1 cellular context compared by ENCODE assay signal in the genomic region with DNA sequence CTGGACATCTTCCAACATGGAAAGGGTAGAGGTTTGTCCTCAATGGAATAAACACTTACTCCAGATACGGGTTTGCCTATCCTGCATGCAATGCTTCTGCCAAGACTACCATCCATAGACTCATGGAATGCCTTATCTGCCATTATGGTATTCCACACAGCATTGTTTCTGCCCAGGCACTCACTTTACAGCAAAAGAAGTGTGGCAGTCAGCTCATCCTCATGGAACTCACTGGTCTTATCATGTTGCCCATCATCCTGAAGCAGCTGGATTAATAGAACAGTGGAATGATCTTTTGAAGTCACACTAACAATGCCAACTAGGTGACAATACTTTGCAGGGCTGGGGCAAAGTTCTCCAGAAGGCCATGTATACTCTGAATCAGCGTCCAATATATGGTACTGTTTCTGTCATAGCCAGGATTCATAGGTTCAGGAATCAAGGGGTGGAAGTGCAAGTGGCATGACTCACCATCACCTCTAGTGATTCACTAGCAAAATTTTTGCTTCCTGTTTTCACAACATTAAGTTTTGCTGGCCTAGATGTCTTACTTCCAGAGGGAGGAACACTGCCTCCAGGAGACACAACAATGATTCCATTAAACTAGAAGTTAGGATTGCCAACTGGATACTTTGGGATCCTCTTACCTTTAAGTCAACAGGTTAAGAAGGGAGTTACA.
TF ChIP-seq lines count a peak whose summit lies in the region.

No MANE protein-coding gene starts in this region.

TF ChIP-seq in GM23338, 12 proteins besides CTCF, POLR2A, EP300 and RAD21 (continued from another document):
- TF ChIP-seq, protein P1, sequence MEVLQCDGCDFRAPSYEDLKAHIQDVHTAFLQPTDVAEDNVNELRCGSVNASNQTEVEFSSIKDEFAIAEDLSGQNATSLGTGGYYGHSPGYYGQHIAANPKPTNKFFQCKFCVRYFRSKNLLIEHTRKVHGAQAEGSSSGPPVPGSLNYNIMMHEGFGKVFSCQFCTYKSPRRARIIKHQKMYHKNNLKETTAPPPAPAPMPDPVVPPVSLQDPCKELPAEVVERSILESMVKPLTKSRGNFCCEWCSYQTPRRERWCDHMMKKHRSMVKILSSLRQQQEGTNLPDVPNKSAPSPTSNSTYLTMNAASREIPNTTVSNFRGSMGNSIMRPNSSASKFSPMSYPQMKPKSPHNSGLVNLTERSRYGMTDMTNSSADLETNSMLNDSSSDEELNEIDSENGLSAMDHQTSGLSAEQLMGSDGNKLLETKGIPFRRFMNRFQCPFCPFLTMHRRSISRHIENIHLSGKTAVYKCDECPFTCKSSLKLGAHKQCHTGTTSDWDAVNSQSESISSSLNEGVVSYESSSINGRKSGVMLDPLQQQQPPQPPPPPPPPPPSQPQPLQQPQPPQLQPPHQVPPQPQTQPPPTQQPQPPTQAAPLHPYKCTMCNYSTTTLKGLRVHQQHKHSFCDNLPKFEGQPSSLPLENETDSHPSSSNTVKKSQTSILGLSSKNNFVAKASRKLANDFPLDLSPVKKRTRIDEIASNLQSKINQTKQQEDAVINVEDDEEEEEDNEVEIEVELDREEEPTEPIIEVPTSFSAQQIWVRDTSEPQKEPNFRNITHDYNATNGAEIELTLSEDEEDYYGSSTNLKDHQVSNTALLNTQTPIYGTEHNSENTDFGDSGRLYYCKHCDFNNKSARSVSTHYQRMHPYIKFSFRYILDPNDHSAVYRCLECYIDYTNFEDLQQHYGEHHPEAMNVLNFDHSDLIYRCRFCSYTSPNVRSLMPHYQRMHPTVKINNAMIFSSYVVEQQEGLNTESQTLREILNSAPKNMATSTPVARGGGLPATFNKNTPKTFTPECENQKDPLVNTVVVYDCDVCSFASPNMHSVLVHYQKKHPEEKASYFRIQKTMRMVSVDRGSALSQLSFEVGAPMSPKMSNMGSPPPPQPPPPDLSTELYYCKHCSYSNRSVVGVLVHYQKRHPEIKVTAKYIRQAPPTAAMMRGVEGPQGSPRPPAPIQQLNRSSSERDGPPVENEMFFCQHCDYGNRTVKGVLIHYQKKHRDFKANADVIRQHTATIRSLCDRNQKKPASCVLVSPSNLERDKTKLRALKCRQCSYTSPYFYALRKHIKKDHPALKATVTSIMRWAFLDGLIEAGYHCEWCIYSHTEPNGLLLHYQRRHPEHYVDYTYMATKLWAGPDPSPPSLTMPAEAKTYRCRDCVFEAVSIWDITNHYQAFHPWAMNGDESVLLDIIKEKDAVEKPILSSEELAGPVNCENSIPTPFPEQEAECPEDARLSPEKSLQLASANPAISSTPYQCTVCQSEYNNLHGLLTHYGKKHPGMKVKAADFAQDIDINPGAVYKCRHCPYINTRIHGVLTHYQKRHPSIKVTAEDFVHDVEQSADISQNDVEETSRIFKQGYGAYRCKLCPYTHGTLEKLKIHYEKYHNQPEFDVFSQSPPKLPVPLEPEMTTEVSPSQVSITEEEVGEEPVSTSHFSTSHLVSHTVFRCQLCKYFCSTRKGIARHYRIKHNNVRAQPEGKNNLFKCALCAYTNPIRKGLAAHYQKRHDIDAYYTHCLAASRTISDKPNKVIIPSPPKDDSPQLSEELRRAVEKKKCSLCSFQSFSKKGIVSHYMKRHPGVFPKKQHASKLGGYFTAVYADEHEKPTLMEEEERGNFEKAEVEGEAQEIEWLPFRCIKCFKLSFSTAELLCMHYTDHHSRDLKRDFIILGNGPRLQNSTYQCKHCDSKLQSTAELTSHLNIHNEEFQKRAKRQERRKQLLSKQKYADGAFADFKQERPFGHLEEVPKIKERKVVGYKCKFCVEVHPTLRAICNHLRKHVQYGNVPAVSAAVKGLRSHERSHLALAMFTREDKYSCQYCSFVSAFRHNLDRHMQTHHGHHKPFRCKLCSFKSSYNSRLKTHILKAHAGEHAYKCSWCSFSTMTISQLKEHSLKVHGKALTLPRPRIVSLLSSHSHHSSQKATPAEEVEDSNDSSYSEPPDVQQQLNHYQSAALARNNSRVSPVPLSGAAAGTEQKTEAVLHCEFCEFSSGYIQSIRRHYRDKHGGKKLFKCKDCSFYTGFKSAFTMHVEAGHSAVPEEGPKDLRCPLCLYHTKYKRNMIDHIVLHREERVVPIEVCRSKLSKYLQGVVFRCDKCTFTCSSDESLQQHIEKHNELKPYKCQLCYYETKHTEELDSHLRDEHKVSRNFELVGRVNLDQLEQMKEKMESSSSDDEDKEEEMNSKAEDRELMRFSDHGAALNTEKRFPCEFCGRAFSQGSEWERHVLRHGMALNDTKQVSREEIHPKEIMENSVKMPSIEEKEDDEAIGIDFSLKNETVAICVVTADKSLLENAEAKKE (CRISPR knock-in tag; IDR thresholded peaks at IDR 0.05), result no peak
